Comparison of ENCODE assay signal across 2 cellular contexts in the genomic region with DNA sequence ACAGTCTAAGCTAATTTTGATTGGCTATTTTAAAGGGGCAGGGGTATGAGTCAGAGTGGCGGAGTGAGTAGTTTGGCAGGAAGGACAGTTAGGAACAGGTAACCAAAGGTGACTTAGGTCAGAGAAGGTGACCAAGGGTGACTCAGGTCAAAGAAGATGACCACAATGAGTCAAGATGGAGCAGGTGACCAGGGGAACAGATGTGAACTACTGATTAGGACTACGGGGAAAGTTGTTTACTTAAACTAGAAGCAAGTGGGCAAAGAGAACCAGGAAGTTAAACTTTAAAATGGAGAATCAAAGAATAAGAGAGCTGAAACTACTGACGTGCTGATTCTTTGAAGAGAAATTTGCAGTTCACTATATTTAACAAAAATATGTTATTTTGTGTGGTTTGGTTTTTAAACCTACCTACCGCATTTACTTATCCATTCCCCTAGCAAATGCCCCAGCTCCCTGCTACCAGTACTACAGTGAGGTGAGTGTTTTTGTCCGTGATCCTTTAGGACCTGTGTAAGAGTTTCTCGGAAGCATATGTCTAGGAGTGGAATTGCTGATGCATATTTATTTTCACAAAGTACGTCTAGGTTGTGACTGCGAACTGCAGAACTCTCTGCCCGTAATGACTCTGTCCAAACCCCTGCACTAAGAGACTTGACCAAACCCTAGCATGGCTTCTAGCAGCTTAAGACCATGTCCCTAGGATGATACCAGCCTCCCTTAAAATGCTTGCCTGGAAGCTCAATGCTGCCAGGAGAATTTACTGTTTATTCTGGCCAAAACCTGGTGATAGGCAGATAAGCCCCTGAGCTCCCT.
TF ChIP-seq lines count a peak whose summit lies in the region.

No MANE protein-coding gene starts in this region.

TF ChIP-seq in GM23338, 12 proteins besides CTCF, POLR2A, EP300 and RAD21 (continues in another document):
- TF ChIP-seq, protein P1, sequence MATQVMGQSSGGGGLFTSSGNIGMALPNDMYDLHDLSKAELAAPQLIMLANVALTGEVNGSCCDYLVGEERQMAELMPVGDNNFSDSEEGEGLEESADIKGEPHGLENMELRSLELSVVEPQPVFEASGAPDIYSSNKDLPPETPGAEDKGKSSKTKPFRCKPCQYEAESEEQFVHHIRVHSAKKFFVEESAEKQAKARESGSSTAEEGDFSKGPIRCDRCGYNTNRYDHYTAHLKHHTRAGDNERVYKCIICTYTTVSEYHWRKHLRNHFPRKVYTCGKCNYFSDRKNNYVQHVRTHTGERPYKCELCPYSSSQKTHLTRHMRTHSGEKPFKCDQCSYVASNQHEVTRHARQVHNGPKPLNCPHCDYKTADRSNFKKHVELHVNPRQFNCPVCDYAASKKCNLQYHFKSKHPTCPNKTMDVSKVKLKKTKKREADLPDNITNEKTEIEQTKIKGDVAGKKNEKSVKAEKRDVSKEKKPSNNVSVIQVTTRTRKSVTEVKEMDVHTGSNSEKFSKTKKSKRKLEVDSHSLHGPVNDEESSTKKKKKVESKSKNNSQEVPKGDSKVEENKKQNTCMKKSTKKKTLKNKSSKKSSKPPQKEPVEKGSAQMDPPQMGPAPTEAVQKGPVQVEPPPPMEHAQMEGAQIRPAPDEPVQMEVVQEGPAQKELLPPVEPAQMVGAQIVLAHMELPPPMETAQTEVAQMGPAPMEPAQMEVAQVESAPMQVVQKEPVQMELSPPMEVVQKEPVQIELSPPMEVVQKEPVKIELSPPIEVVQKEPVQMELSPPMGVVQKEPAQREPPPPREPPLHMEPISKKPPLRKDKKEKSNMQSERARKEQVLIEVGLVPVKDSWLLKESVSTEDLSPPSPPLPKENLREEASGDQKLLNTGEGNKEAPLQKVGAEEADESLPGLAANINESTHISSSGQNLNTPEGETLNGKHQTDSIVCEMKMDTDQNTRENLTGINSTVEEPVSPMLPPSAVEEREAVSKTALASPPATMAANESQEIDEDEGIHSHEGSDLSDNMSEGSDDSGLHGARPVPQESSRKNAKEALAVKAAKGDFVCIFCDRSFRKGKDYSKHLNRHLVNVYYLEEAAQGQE (IDR thresholded peaks at IDR 0.05; ENCODE audit: unreplicated experiment): no peak
- TF ChIP-seq, protein P2, sequence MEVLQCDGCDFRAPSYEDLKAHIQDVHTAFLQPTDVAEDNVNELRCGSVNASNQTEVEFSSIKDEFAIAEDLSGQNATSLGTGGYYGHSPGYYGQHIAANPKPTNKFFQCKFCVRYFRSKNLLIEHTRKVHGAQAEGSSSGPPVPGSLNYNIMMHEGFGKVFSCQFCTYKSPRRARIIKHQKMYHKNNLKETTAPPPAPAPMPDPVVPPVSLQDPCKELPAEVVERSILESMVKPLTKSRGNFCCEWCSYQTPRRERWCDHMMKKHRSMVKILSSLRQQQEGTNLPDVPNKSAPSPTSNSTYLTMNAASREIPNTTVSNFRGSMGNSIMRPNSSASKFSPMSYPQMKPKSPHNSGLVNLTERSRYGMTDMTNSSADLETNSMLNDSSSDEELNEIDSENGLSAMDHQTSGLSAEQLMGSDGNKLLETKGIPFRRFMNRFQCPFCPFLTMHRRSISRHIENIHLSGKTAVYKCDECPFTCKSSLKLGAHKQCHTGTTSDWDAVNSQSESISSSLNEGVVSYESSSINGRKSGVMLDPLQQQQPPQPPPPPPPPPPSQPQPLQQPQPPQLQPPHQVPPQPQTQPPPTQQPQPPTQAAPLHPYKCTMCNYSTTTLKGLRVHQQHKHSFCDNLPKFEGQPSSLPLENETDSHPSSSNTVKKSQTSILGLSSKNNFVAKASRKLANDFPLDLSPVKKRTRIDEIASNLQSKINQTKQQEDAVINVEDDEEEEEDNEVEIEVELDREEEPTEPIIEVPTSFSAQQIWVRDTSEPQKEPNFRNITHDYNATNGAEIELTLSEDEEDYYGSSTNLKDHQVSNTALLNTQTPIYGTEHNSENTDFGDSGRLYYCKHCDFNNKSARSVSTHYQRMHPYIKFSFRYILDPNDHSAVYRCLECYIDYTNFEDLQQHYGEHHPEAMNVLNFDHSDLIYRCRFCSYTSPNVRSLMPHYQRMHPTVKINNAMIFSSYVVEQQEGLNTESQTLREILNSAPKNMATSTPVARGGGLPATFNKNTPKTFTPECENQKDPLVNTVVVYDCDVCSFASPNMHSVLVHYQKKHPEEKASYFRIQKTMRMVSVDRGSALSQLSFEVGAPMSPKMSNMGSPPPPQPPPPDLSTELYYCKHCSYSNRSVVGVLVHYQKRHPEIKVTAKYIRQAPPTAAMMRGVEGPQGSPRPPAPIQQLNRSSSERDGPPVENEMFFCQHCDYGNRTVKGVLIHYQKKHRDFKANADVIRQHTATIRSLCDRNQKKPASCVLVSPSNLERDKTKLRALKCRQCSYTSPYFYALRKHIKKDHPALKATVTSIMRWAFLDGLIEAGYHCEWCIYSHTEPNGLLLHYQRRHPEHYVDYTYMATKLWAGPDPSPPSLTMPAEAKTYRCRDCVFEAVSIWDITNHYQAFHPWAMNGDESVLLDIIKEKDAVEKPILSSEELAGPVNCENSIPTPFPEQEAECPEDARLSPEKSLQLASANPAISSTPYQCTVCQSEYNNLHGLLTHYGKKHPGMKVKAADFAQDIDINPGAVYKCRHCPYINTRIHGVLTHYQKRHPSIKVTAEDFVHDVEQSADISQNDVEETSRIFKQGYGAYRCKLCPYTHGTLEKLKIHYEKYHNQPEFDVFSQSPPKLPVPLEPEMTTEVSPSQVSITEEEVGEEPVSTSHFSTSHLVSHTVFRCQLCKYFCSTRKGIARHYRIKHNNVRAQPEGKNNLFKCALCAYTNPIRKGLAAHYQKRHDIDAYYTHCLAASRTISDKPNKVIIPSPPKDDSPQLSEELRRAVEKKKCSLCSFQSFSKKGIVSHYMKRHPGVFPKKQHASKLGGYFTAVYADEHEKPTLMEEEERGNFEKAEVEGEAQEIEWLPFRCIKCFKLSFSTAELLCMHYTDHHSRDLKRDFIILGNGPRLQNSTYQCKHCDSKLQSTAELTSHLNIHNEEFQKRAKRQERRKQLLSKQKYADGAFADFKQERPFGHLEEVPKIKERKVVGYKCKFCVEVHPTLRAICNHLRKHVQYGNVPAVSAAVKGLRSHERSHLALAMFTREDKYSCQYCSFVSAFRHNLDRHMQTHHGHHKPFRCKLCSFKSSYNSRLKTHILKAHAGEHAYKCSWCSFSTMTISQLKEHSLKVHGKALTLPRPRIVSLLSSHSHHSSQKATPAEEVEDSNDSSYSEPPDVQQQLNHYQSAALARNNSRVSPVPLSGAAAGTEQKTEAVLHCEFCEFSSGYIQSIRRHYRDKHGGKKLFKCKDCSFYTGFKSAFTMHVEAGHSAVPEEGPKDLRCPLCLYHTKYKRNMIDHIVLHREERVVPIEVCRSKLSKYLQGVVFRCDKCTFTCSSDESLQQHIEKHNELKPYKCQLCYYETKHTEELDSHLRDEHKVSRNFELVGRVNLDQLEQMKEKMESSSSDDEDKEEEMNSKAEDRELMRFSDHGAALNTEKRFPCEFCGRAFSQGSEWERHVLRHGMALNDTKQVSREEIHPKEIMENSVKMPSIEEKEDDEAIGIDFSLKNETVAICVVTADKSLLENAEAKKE (CRISPR knock-in tag; IDR thresholded peaks at IDR 0.05): no peak
- no peak for TF ChIP-seq JUNB (IDR thresholded peaks at IDR 0.05; ENCODE audit: unreplicated experiment)
- no peak for TF ChIP-seq EZH2phosphoT487 (IDR thresholded peaks at IDR 0.05; ENCODE audit: unreplicated experiment)
- no peak for TF ChIP-seq ZNF331 (CRISPR knock-in tag; IDR thresholded peaks at IDR 0.05; ENCODE audit: low read depth)
- TF ChIP-seq EZH2 (IDR thresholded peaks at IDR 0.05; ENCODE audit: low read depth, unreplicated experiment): no peak
- TF ChIP-seq CREB1 (CRISPR knock-in tag; IDR thresholded peaks at IDR 0.05; ENCODE audit: low read depth): no peak
- no peak for TF ChIP-seq ZNF114 (CRISPR knock-in tag; IDR thresholded peaks at IDR 0.05)
- no peak for TF ChIP-seq NANOG (IDR thresholded peaks at IDR 0.05; ENCODE audit: borderline replicate concordance)
- no peak for TF ChIP-seq POLR2AphosphoS5 (IDR thresholded peaks at IDR 0.05; ENCODE audit: low read depth)

TF ChIP-seq in HepG2, 621 proteins besides CTCF, POLR2A, EP300 and RAD21:
- no peak for TF ChIP-seq ZNF761 (CRISPR knock-in tag; conservative IDR thresholded peaks at IDR 0.05)
- peak; percentile 46; the same call in 1 of the 2 replicates for TF ChIP-seq NR2F2 (IDR thresholded peaks at IDR 0.05; ENCODE audit: borderline replicate concordance, low read depth)
- TF ChIP-seq NR2F1 (CRISPR knock-in tag; IDR thresholded peaks at IDR 0.05): peak; percentile 73; a peak in 3 of 4 replicates
- TF ChIP-seq ELF3 (CRISPR knock-in tag; IDR thresholded peaks at IDR 0.05): peak; percentile 73
- peak; percentile 56 for TF ChIP-seq RARA (CRISPR knock-in tag; IDR thresholded peaks at IDR 0.05)
- TF ChIP-seq NR2F6 (IDR thresholded peaks at IDR 0.05): peak; percentile 66
- peak; percentile 58; the same call in 1 of the 2 replicates for TF ChIP-seq NR2F6 (CRISPR knock-in tag; IDR thresholded peaks at IDR 0.05)
- no peak for TF ChIP-seq THYN1 (CRISPR knock-in tag; IDR thresholded peaks at IDR 0.05; ENCODE audit: borderline replicate concordance, low read depth)
- peak; percentile 75 for TF ChIP-seq FOSL2 (CRISPR knock-in tag; IDR thresholded peaks at IDR 0.05)
- no peak for TF ChIP-seq ZNF607 (CRISPR knock-in tag; IDR thresholded peaks at IDR 0.05; ENCODE audit: borderline replicate concordance)
- no peak for TF ChIP-seq ADNP (CRISPR knock-in tag; IDR thresholded peaks at IDR 0.05)
- TF ChIP-seq, protein P3, sequence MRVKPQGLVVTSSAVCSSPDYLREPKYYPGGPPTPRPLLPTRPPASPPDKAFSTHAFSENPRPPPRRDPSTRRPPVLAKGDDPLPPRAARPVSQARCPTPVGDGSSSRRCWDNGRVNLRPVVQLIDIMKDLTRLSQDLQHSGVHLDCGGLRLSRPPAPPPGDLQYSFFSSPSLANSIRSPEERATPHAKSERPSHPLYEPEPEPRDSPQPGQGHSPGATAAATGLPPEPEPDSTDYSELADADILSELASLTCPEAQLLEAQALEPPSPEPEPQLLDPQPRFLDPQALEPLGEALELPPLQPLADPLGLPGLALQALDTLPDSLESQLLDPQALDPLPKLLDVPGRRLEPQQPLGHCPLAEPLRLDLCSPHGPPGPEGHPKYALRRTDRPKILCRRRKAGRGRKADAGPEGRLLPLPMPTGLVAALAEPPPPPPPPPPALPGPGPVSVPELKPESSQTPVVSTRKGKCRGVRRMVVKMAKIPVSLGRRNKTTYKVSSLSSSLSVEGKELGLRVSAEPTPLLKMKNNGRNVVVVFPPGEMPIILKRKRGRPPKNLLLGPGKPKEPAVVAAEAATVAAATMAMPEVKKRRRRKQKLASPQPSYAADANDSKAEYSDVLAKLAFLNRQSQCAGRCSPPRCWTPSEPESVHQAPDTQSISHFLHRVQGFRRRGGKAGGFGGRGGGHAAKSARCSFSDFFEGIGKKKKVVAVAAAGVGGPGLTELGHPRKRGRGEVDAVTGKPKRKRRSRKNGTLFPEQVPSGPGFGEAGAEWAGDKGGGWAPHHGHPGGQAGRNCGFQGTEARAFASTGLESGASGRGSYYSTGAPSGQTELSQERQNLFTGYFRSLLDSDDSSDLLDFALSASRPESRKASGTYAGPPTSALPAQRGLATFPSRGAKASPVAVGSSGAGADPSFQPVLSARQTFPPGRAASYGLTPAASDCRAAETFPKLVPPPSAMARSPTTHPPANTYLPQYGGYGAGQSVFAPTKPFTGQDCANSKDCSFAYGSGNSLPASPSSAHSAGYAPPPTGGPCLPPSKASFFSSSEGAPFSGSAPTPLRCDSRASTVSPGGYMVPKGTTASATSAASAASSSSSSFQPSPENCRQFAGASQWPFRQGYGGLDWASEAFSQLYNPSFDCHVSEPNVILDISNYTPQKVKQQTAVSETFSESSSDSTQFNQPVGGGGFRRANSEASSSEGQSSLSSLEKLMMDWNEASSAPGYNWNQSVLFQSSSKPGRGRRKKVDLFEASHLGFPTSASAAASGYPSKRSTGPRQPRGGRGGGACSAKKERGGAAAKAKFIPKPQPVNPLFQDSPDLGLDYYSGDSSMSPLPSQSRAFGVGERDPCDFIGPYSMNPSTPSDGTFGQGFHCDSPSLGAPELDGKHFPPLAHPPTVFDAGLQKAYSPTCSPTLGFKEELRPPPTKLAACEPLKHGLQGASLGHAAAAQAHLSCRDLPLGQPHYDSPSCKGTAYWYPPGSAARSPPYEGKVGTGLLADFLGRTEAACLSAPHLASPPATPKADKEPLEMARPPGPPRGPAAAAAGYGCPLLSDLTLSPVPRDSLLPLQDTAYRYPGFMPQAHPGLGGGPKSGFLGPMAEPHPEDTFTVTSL (CRISPR knock-in tag; IDR thresholded peaks at IDR 0.05; ENCODE audit: borderline replicate concordance): 0 out of 2 replicates have a peak, but pooled peaks have one; percentile 20
- TF ChIP-seq, protein P4, sequence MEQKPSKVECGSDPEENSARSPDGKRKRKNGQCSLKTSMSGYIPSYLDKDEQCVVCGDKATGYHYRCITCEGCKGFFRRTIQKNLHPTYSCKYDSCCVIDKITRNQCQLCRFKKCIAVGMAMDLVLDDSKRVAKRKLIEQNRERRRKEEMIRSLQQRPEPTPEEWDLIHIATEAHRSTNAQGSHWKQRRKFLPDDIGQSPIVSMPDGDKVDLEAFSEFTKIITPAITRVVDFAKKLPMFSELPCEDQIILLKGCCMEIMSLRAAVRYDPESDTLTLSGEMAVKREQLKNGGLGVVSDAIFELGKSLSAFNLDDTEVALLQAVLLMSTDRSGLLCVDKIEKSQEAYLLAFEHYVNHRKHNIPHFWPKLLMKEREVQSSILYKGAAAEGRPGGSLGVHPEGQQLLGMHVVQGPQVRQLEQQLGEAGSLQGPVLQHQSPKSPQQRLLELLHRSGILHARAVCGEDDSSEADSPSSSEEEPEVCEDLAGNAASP (CRISPR knock-in tag; IDR thresholded peaks at IDR 0.05; ENCODE audit: borderline replicate concordance): 0 out of 2 replicates have a peak, but pooled peaks have one; percentile 32
